In the genomic region with DNA sequence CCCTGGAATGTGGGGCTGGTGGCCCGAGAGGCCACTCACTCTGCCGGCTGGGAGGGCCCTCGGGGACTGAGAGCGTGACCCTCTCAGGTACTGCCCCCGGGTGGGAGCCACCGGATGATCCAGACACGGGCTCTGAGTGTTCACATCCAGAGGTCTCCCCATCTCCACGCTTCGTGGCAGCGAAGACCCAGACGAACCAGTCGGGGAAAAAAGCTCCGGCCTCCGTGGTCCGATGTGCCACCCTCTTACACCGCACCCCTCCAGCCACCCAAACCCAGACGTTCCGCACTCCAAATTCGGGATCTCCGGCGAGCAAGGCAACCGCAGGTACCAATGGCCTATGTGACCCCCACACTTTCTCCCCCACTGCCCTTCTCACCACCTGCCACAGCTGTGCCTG, we compare ENCODE assay signal across 19 cellular contexts. TPM values are rescaled to one million over a fixed set of nuclear protein-coding genes. Genes with fewer than 3 reads are reported as not detected.
"Had no signal": no experiment of that assay in that cellular context is flagged by ENCODE, and none has a peak within 500 bp of the region (broad histone marks: within the 10 kb centered on the region; RNA-seq: fewer than 3 reads in every experiment).

No MANE protein-coding gene starts in this region.

- H3K4me1 Mint-ChIP-seq: naive thymus-derived CD8-positive, alpha-beta T cell had no signal

- H3K4me1 ChIP-seq: lower lobe of right lung, testis had no signal

- ATAC-seq: effector memory CD8-positive, alpha-beta T cell; lower lobe of right lung; naive thymus-derived CD8-positive, alpha-beta T cell had no signal

- H3K27me3 ChIP-seq: testis had no signal

- H3K4me3 ChIP-seq: lower lobe of right lung, testis had no signal

- H3K9me3 ChIP-seq: testis had no signal

- H3K27me3 Mint-ChIP-seq: stimulated activated naive CD8-positive, alpha-beta T cell treated with anti-CD3 and anti-CD28 coated beads, Interleukin-15, Interleukin-2, amounts not matched to agents 100 ng/mL and 50 ng/mL, for 24 hours had no signal

- DNase-seq: activated naive CD4-positive, alpha-beta T cell treated with anti-CD3 and anti-CD28 coated beads for 36 hours; cortex of kidney; effector memory CD8-positive, alpha-beta T cell; erythroblast; hippocampal formation; kidney glomerular epithelial cell; lower lobe of right lung; stimulated activated CD4-positive, alpha-beta T cell treated with anti-CD3 and anti-CD28 coated beads, Interleukin-4, amount 100 ng/mL, for 1 hour; stimulated activated CD8-positive, alpha-beta memory T cell treated with anti-CD3 and anti-CD28 coated beads, Interleukin-4, amount 100 ng/mL, for 48 hours; testis had no signal

- FAIRE-seq: urothelium cell line had no signal

- H3K4me3 Mint-ChIP-seq: activated naive CD4-positive, alpha-beta T cell treated with anti-CD3 and anti-CD28 coated beads for 36 hours; activated T-helper 1 cell treated with anti-CD3 and anti-CD28 coated beads, Interleukin-12 subunit alpha, Interleukin-12 subunit beta, Interleukin-2, Interleukin-4 antibody, amounts not matched to agents 30 ng/mL and 10 ng/mL and 1 ng/mL, durations not matched to agents 14 hours and 24 hours and 36 hours; effector memory CD8-positive, alpha-beta T cell; naive thymus-derived CD8-positive, alpha-beta T cell; stimulated activated naive CD8-positive, alpha-beta T cell treated with anti-CD3 and anti-CD28 coated beads, Interleukin-15, Interleukin-2, amounts not matched to agents 100 ng/mL and 50 ng/mL, for 24 hours had no signal

- H3K27ac ChIP-seq: lower lobe of right lung, testis had no signal

- H3K27ac Mint-ChIP-seq: activated naive CD4-positive, alpha-beta T cell treated with anti-CD3 and anti-CD28 coated beads for 36 hours; activated T-helper 1 cell treated with anti-CD3 and anti-CD28 coated beads, Interleukin-12 subunit alpha, Interleukin-12 subunit beta, Interleukin-2, Interleukin-4 antibody, amounts not matched to agents 30 ng/mL and 10 ng/mL and 1 ng/mL, durations not matched to agents 14 hours and 24 hours and 36 hours; effector memory CD8-positive, alpha-beta T cell; naive thymus-derived CD8-positive, alpha-beta T cell; stimulated activated naive CD8-positive, alpha-beta T cell treated with anti-CD3 and anti-CD28 coated beads, Interleukin-15, Interleukin-2, amounts not matched to agents 100 ng/mL and 50 ng/mL, for 24 hours had no signal

RNA-seq across cellular contexts. Expression of a gene that starts 49.5 kb away (rescaled TPM):
- total RNA-seq: activated naive CD4-positive, alpha-beta T cell treated with anti-CD3 and anti-CD28 coated beads for 36 hours; activated T-helper 1 cell treated with anti-CD3 and anti-CD28 coated beads, Interleukin-12 subunit alpha, Interleukin-12 subunit beta, Interleukin-2, Interleukin-4 antibody, amounts not matched to agents 30 ng/mL and 10 ng/mL and 1 ng/mL, durations not matched to agents 14 hours and 24 hours and 36 hours; cardiac septum; glomerular endothelial cell; mononuclear cell; naive thymus-derived CD8-positive, alpha-beta T cell; omental fat pad; T-helper 2 cell treated with Interferon-gamma antibody and Interleukin-4, amounts not matched to agents 100 ng/mL and 5 ng/mL, for 36 hours had no signal
- polyA plus RNA-seq: naive thymus-derived CD8-positive, alpha-beta T cell had no signal
